Comparison of ENCODE assay signal across 16 cellular contexts in genomic region chr14:89420502-89420901, GRCh38. TPM values are rescaled to one million over a fixed set of nuclear protein-coding genes. Genes with fewer than 3 reads are reported as not detected.
DNase-seq lines count a peak whose midpoint lies in the region; ATAC-seq and TF ChIP-seq lines count a peak whose summit lies in the region.
"Had no signal": no experiment of that assay in that cellular context is flagged by ENCODE, and none has a peak within 500 bp of the region (broad histone marks: within the 10 kb centered on the region; RNA-seq: fewer than 3 reads in every experiment).

No MANE protein-coding gene starts in this region.

- CTCF ChIA-PET in CD4-positive, alpha-beta T cell (lab: Charles Lee), result no interaction called here

- ATAC-seq in CD4-positive, alpha-beta T cell (ENCODE audit: poor library complexity), result no peak
- ATAC-seq in left colon, result peak; percentile 28
- no peak for ATAC-seq in GM21447 (IDR thresholded peaks at IDR 0.05; ENCODE audit: unreplicated experiment)

- H3K27me3 Mint-ChIP-seq in CD4-positive, alpha-beta T cell, result no peaks in the 10 kb centered on the region
- H3K27me3 Mint-ChIP-seq in activated CD4-positive, alpha-beta T cell treated with anti-CD3 and anti-CD28 coated beads, Interleukin-2, amount 10 ng/mL, durations not matched to agents 24 days and 14 days, result no peaks in the 10 kb centered on the region
- H3K27me3 Mint-ChIP-seq: activated CD4-positive, alpha-beta memory T cell treated with anti-CD3 and anti-CD28 coated beads for 36 hours had no signal

- H3K27me3 ChIP-seq in CD4-positive, alpha-beta T cell (ENCODE audit: control insufficient read depth, insufficient read depth, low read length), result no peaks in the 10 kb centered on the region
- H3K27me3 ChIP-seq: esophagus squamous epithelium, Peyer's patch, thyroid gland had no signal

- TF ChIP-seq CTCF in CD4-positive, alpha-beta T cell (IDR thresholded peaks at IDR 0.05), result no peak

- H3K9me3 ChIP-seq in CD4-positive, alpha-beta T cell (ENCODE audit: control insufficient read depth, low read length), result no peaks in the 10 kb centered on the region
- H3K9me3 ChIP-seq: esophagus squamous epithelium, Peyer's patch, thyroid gland had no signal

- peaks cover 70% of the 10 kb centered on the region for H3K4me1 Mint-ChIP-seq in CD4-positive, alpha-beta T cell (ENCODE audit: low read depth)
- H3K4me1 Mint-ChIP-seq in activated CD4-positive, alpha-beta T cell treated with anti-CD3 and anti-CD28 coated beads, Interleukin-2, amount 10 ng/mL, durations not matched to agents 24 days and 14 days, result peaks cover 54% of the 10 kb centered on the region

- peaks cover 15% of the 10 kb centered on the region for H3K36me3 Mint-ChIP-seq in CD4-positive, alpha-beta T cell (ENCODE audit: low read depth)
- H3K36me3 Mint-ChIP-seq in activated CD4-positive, alpha-beta T cell treated with anti-CD3 and anti-CD28 coated beads, Interleukin-2, amount 10 ng/mL, durations not matched to agents 24 days and 14 days (ENCODE audit: low read depth), result peaks cover 13% of the 10 kb centered on the region

- no peak for DNase-seq in CD4-positive, alpha-beta T cell
- DNase-seq in DMS53 treated with DMSO at 0.1 percent for 48 hours (lab: John Stamatoyannopoulos, UW; ENCODE audit: unreplicated experiment) (peak; percentile 12), NCI-H748 (lab: John Stamatoyannopoulos, UW; ENCODE audit: unreplicated experiment) (peak; percentile 96), left colon (no peak), RKO (ENCODE audit: low spot score) (no peak), OCI-M1 (lab: John Stamatoyannopoulos, UW) (no peak)
- no peak for DNase-seq in activated CD4-positive, alpha-beta T cell treated with anti-CD3 and anti-CD28 coated beads, Interleukin-2, amount 10 ng/mL, durations not matched to agents 24 days and 14 days
- DNase-seq: activated CD4-positive, alpha-beta memory T cell treated with anti-CD3 and anti-CD28 coated beads for 36 hours; esophagus squamous epithelium; NCI-H82; thyroid gland had no signal

- H3K27ac ChIP-seq in CD4-positive, alpha-beta T cell (ENCODE audit: low read depth, low read length), result no peak overlapping the region
- H3K27ac ChIP-seq: skin epidermis, thyroid gland had no signal

- H3K27ac Mint-ChIP-seq in CD4-positive, alpha-beta T cell, result peak overlapping the region; percentile 93
- no peak overlapping the region for H3K27ac Mint-ChIP-seq in activated CD4-positive, alpha-beta T cell treated with anti-CD3 and anti-CD28 coated beads, Interleukin-2, amount 10 ng/mL, durations not matched to agents 24 days and 14 days
- H3K27ac Mint-ChIP-seq: activated CD4-positive, alpha-beta memory T cell treated with anti-CD3 and anti-CD28 coated beads for 36 hours; activated T-helper 1 cell treated with anti-CD3 and anti-CD28 coated beads, Interleukin-12 subunit alpha, Interleukin-12 subunit beta, Interleukin-2, Interleukin-4 antibody, amounts not matched to agents 30 ng/mL and 10 ng/mL and 1 ng/mL, durations not matched to agents 14 hours and 24 hours and 36 hours; progenitor cell of endocrine pancreas had no signal

- intact Hi-C loops in CD4-positive, alpha-beta T cell (cut with DNase I, micrococcal nuclease), result loop anchor here in 1 of 2 experiments (5.0 kb wide), 1 partner anchor 347 kb away; no protein-coding TSS in a partner anchor
- intact Hi-C loops in left colon (cut with DNase I, micrococcal nuclease), result loop anchor here in 1 of 2 donors (10.0 kb wide), 1 partner anchor 194 kb away; no protein-coding TSS in a partner anchor
- intact Hi-C loops in activated CD4-positive, alpha-beta T cell treated with anti-CD3 and anti-CD28 coated beads, Interleukin-2, amount 10 ng/mL, durations not matched to agents 24 days and 14 days (cut with micrococcal nuclease), result no loop called here

- POLR2A ChIA-PET in CD4-positive, alpha-beta T cell (lab: Charles Lee), result no interaction called here

- H3K9me3 Mint-ChIP-seq in CD4-positive, alpha-beta T cell, result no peaks in the 10 kb centered on the region
- no peaks in the 10 kb centered on the region for H3K9me3 Mint-ChIP-seq in activated CD4-positive, alpha-beta T cell treated with anti-CD3 and anti-CD28 coated beads, Interleukin-2, amount 10 ng/mL, durations not matched to agents 24 days and 14 days
- H3K9me3 Mint-ChIP-seq: activated CD4-positive, alpha-beta memory T cell treated with anti-CD3 and anti-CD28 coated beads for 36 hours; activated T-helper 1 cell treated with anti-CD3 and anti-CD28 coated beads, Interleukin-12 subunit alpha, Interleukin-12 subunit beta, Interleukin-2, Interleukin-4 antibody, amounts not matched to agents 30 ng/mL and 10 ng/mL and 1 ng/mL, durations not matched to agents 14 hours and 24 hours and 36 hours had no signal

- H3K4me3 Mint-ChIP-seq in CD4-positive, alpha-beta T cell, result peak overlapping the region; percentile 4
- H3K4me3 Mint-ChIP-seq in activated CD4-positive, alpha-beta T cell treated with anti-CD3 and anti-CD28 coated beads, Interleukin-2, amount 10 ng/mL, durations not matched to agents 24 days and 14 days, result no peak overlapping the region
- H3K4me3 Mint-ChIP-seq: activated CD4-positive, alpha-beta memory T cell treated with anti-CD3 and anti-CD28 coated beads for 36 hours; activated T-helper 1 cell treated with anti-CD3 and anti-CD28 coated beads, Interleukin-12 subunit alpha, Interleukin-12 subunit beta, Interleukin-2, Interleukin-4 antibody, amounts not matched to agents 30 ng/mL and 10 ng/mL and 1 ng/mL, durations not matched to agents 14 hours and 24 hours and 36 hours had no signal

RNA-seq across cellular contexts. Expression of gene FOXN3, which starts 3.5 kb away (rescaled TPM):
- 100 to 1,000 TPM; 124 to 127 TPM for total RNA-seq in CD4-positive, alpha-beta T cell
- 10 to 100 TPM; 77.0 to 78.3 TPM for total RNA-seq in left colon
- 80.0 and 85.2 TPM in 2 replicates for total RNA-seq in activated CD4-positive, alpha-beta T cell treated with anti-CD3 and anti-CD28 coated beads, Interleukin-2, amount 10 ng/mL, durations not matched to agents 24 days and 14 days

Comparison
In these comparisons a context has a peak if more than half of its experiments do, and no peak if none do; other contexts are left out.
1. DNase-seq: peak in DMS53 treated with DMSO at 0.1 percent for 48 hours (single experiment) and NCI-H748 (single experiment); none in CD4-positive, alpha-beta T cell (0 of 10), left colon (0 of 2), RKO (single experiment), activated CD4-positive, alpha-beta T cell treated with anti-CD3 and anti-CD28 coated beads, Interleukin-2, amount 10 ng/mL, durations not matched to agents 24 days and 14 days (single experiment) and OCI-M1 (single experiment).